8 cellular contexts compared by ENCODE assay signal in the genomic region with DNA sequence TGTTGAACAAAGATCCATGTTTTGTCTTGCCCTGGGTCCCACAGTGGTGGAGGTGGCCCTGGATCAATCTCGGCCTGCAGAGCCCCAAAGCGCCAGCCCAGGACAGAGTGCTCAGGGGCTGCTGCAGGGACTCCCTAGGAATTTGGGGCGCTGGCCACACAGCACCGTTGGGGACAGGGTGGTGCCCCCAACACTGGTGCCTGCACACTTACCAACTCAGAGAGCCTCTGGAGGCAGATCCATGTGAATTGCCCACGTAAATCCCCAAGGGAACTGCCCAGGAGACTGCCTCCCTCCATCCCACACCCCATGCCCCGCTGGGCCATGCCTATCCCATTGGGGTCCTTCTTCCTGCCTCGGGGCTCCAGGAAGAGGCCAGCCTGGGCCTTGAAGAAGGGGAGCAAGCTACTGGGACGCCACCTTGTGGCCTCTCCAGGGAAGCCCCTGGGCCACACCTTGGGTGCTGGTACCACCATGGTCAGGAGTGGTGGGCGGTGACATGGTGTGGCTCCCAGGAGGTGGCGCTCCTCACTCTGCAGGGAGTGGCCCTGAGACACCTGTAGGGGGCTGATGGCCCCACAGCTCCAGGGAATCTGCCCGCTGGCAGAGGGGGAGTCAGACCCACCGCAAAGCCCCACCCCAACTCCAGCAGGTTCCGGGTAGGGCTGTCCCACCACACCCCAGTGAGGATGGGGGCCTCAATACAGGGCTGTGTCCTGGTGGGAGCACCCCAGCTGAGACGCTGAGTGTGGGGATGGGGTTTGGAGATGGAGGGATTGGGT. TPM values are rescaled to one million over a fixed set of nuclear protein-coding genes. Genes with fewer than 3 reads are reported as not detected.
DNase-seq lines count a peak whose midpoint lies in the region; ATAC-seq, FAIRE-seq and TF ChIP-seq lines count a peak whose summit lies in the region.

No MANE protein-coding gene starts in this region.

- peak; percentile 81 for ATAC-seq in HG03045 (IDR thresholded peaks at IDR 0.05; ENCODE audit: unreplicated experiment)
- peak; percentile 70 for ATAC-seq in esophagus mucosa
- ATAC-seq in omental fat pad (ENCODE audit: low FRiP score): peak; percentile 68

- no peak overlapping the region for H3K27ac ChIP-seq in vagina

- no peaks in the 10 kb centered on the region for H3K36me3 ChIP-seq in vagina

- no peaks in the 10 kb centered on the region for H3K4me1 ChIP-seq in vagina

- peak; percentile 90 for FAIRE-seq in GM18507 (lab: Jason Lieb, UNC)

- no peak overlapping the region for H3K4me3 ChIP-seq in vagina

- DNase-seq in ACHN (peak; percentile 72), GM18507 (ENCODE audit: extremely low spot score, insufficient read length, low read depth) (peak; percentile 93), NCI-H82 treated with DMSO at 0.1 percent for 48 hours (lab: John Stamatoyannopoulos, UW; ENCODE audit: unreplicated experiment) (peak; percentile 38), omental fat pad (ENCODE audit: low spot score) (no peak), vagina (ENCODE audit: extremely low spot score in 2 of 2) (no peak)
- DNase-seq in activated CD8-positive, alpha-beta memory T cell treated with anti-CD3 and anti-CD28 coated beads for 24 hours: peak; percentile 87

- H3K9me3 ChIP-seq in vagina: no peaks in the 10 kb centered on the region

- intact Hi-C loops in vagina (cut with DNase I): no loop called here

- no peaks in the 10 kb centered on the region for H3K27me3 ChIP-seq in vagina

- no peak for TF ChIP-seq CTCF in omental fat pad (IDR thresholded peaks at IDR 0.05)
- TF ChIP-seq CTCF in vagina (IDR thresholded peaks at IDR 0.05): peak in 2 of 3 experiments; percentile 26 to 60

- TF ChIP-seq POLR2A in vagina (IDR thresholded peaks at IDR 0.05): no peak

- in situ Hi-C loops in ACHN (cut with HindIII; ENCODE audit: low pct_ligation_motif_present, low pct_unique_long_range_greater_than_20kb, low sequenced_read_pairs): no loop called here

RNA-seq across cellular contexts. Expression of a gene that starts 22.8 kb away (rescaled TPM):
- total RNA-seq in esophagus mucosa (0.28 TPM), omental fat pad (under 1 TPM in 2 of 4 donors, not detected in 2; 0.32 to 0.60 TPM), vagina (not detected)

RNA-seq across cellular contexts. Expression of a gene that starts 23.1 kb away (rescaled TPM):
- total RNA-seq in esophagus mucosa (5.3 TPM), omental fat pad (10 to 100 TPM in 2 of 4 donors, 1 to 10 TPM in 2; 7.1 to 24.5 (median 16.7) TPM), vagina (11.3 TPM)

RNA-seq across cellular contexts. Expression of a gene that starts 27.3 kb away (rescaled TPM):
- 34.6 TPM for total RNA-seq in esophagus mucosa
- total RNA-seq in omental fat pad: 10 to 100 TPM; 38.5 to 90.1 (median 44.5) TPM
- 30.2 TPM for total RNA-seq in vagina

Comparison
In these comparisons a context has a peak if more than half of its experiments do, and no peak if none do; other contexts are left out.
1. DNase-seq: peak in ACHN (single experiment), GM18507 (single experiment), NCI-H82 treated with DMSO at 0.1 percent for 48 hours (single experiment) and activated CD8-positive, alpha-beta memory T cell treated with anti-CD3 and anti-CD28 coated beads for 24 hours (single experiment); none in omental fat pad (single experiment) and vagina (0 of 2).
2. CTCF ChIP-seq: peak in vagina (2 of 3); none in omental fat pad (0 of 3).
3. Peak in every context shown above with its lines, with median percentiles within 50 percentile points of each other: ATAC-seq.